ENCODE assay signal across 15 cellular contexts in the genomic region with DNA sequence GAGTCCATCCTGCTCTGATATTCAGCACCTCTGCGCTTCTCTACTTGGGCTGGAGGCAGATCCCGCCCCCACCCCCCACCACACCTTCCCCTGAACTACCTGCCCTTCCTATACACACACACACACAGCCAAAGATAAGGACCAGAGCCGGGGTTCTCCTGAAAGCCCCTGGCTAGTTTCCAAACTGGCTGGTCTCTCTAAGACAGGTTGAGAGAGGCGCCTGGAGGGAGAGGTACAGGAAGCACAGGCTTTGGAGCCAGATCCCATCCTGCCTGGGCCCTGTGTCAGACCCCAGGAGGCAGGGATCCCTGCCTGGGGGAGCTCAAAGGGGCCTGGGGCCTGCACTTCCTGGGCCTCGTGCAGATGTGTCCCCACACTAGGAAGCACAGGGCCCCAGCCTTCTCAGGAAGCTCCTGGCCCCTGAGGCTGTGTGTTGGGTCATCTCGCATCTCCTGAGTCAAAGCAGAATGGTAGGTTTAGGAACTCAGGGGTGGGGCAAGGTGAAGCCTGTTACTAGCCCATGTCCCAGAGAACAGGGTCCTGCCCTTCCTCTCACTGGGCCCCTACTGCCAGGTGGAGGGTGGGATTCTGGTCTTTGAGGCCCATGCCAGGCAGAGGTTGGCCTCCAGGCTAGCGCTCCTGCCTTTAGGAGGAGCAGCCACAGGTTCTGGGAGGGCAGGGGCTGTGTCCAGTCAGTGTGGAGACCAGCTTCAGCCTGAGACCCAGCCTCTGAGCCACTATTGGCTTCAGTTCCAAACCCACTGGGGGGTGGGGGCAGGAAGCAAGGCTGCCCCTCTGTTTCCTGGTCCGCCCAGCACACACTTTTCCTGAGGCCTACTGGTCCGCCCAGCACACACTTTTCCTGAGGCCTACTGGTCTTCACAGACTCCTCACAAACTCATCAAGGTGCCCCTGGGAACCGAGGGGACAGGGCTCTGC. TPM values are rescaled to one million over a fixed set of nuclear protein-coding genes. Genes with fewer than 3 reads are reported as not detected.
DNase-seq lines count a peak whose midpoint lies in the region; TF ChIP-seq lines count a peak whose summit lies in the region.
"Had no signal": no experiment of that assay in that cellular context is flagged by ENCODE, and none has a peak within 500 bp of the region (broad histone marks: within the 10 kb centered on the region; RNA-seq: fewer than 3 reads in every experiment).

No MANE protein-coding gene starts in this region.

- no peaks in the 10 kb centered on the region for H3K9me3 ChIP-seq in neutrophil

- no peaks in the 10 kb centered on the region for H3K36me3 ChIP-seq in neutrophil

- DNase-seq in NCI-H1092 treated with DMSO at 0.1 percent for 48 hours (lab: John Stamatoyannopoulos, UW): peak; percentile 9
- DNase-seq in NCI-H1092 (lab: John Stamatoyannopoulos, UW): no peak
- DNase-seq in NCI-H128 (lab: John Stamatoyannopoulos, UW; ENCODE audit: unreplicated experiment): peak; percentile 1
- peak; percentile 67 for DNase-seq in endothelial cell (ENCODE audit: low spot score)
- DNase-seq in activated CD8-positive, alpha-beta memory T cell treated with anti-CD3 and anti-CD28 coated beads for 24 hours: no peak
- DNase-seq in GM03348 (ENCODE audit: low spot score): no peak
- no peak for DNase-seq in NCI-H1417 treated with DMSO at 0.1 percent for 48 hours (lab: John Stamatoyannopoulos, UW)
- DNase-seq: activated CD4-positive, alpha-beta T cell treated with anti-CD3 and anti-CD28 coated beads, Interleukin-2, amount 50 U/mL, for 1 hour; activated naive CD4-positive, alpha-beta T cell; GF-D8; NCI-H526 treated with DMSO at 0.1 percent for 48 hours; SW 1271 had no signal

- peak overlapping the region; percentile 63 for H3K27ac ChIP-seq in neutrophil

- H3K4me3 Mint-ChIP-seq in endothelial cell (ENCODE audit: unreplicated experiment): peak overlapping the region; percentile 56
- H3K4me3 Mint-ChIP-seq: central memory CD8-positive, alpha-beta T cell had no signal

- no peaks in the 10 kb centered on the region for H3K27me3 ChIP-seq in neutrophil

- peak overlapping the region; percentile 97 for H3K27ac Mint-ChIP-seq in endothelial cell (ENCODE audit: unreplicated experiment)

- TF ChIP-seq CTCF in endothelial cell (IDR thresholded peaks at IDR 0.05; ENCODE audit: unreplicated experiment): no peak
- no peak for TF ChIP-seq CTCF in neutrophil (IDR thresholded peaks at IDR 0.05)

- H3K4me1 ChIP-seq in neutrophil (ENCODE audit: control insufficient read depth in 1 of 2, insufficient read depth in 1 of 2, low read depth in 1 of 2, low read length in 1 of 2): peaks cover 36 to 43% of the 10 kb centered on the region in 2 experiments

- H3K27me3 Mint-ChIP-seq in endothelial cell (ENCODE audit: unreplicated experiment): peaks cover 15% of the 10 kb centered on the region
- H3K27me3 Mint-ChIP-seq: central memory CD8-positive, alpha-beta T cell had no signal

- H3K4me1 Mint-ChIP-seq in endothelial cell (ENCODE audit: unreplicated experiment): peaks cover 32% of the 10 kb centered on the region
- H3K4me1 Mint-ChIP-seq: central memory CD8-positive, alpha-beta T cell had no signal

- no peaks in the 10 kb centered on the region for H3K9me3 Mint-ChIP-seq in endothelial cell (ENCODE audit: unreplicated experiment)
- H3K9me3 Mint-ChIP-seq: central memory CD8-positive, alpha-beta T cell had no signal

- no peak overlapping the region for H3K4me3 ChIP-seq in neutrophil (ENCODE audit: low read depth in 1 of 2, low read length in 1 of 2)

- no peaks in the 10 kb centered on the region for H3K36me3 Mint-ChIP-seq in endothelial cell (ENCODE audit: low read depth, unreplicated experiment)

RNA-seq across cellular contexts. Expression of a gene that starts 16.1 kb away (rescaled TPM):
- total RNA-seq in endothelial cell (ENCODE audit: unreplicated experiment): 0.08 TPM
- total RNA-seq: osteocyte had no signal

RNA-seq across cellular contexts. Expression of a gene that starts 36.5 kb away (rescaled TPM):
- total RNA-seq in endothelial cell (ENCODE audit: unreplicated experiment): 1.6 TPM

Comparison
In these comparisons a context has a peak if more than half of its experiments do, and no peak if none do; other contexts are left out.
1. DNase-seq: peak in NCI-H1092 treated with DMSO at 0.1 percent for 48 hours (single experiment), NCI-H128 (single experiment) and endothelial cell (single experiment); none in NCI-H1092 (single experiment), activated CD8-positive, alpha-beta memory T cell treated with anti-CD3 and anti-CD28 coated beads for 24 hours (single experiment), GM03348 (single experiment) and NCI-H1417 treated with DMSO at 0.1 percent for 48 hours (single experiment).